In genomic region chrX:154426916-154427792, GRCh38 we compare ENCODE assay signal across 2 cellular contexts.
TF ChIP-seq lines count a peak whose summit lies in the region.

No MANE protein-coding gene starts in this region.

TF ChIP-seq in IMR-90, 13 proteins besides CTCF, POLR2A, EP300 and RAD21:
- TF ChIP-seq CHD1 (IDR thresholded peaks at IDR 0.05; ENCODE audit: low read depth, low read length) (no peak), RFX5 (IDR thresholded peaks at IDR 0.05; ENCODE audit: low read depth, low read length) (no peak), ELK1 (IDR thresholded peaks at IDR 0.05; ENCODE audit: borderline replicate concordance, low read depth, low read length) (no peak), MXI1 (IDR thresholded peaks at IDR 0.05; ENCODE audit: borderline replicate concordance, low read depth, low read length) (no peak), NFE2L2 (IDR thresholded peaks at IDR 0.05; ENCODE audit: low read depth, low read length) (no peak), CEBPB (IDR thresholded peaks at IDR 0.05; ENCODE audit: low read depth, low read length) (no peak), SMC3 (IDR thresholded peaks at IDR 0.05; ENCODE audit: low read depth, low read length) (no peak), MAFK (IDR thresholded peaks at IDR 0.05; ENCODE audit: low read depth, low read length) (no peak), BHLHE40 (IDR thresholded peaks at IDR 0.05; ENCODE audit: low read depth, low read length) (no peak), MAZ (IDR thresholded peaks at IDR 0.05; ENCODE audit: borderline replicate concordance, low read depth, low read length) (no peak), RCOR1 (IDR thresholded peaks at IDR 0.05; ENCODE audit: insufficient replicate concordance, low read length) (no peak), FOS (IDR thresholded peaks at IDR 0.05; ENCODE audit: low read depth, low read length) (no peak)
- TF ChIP-seq, protein P1, sequence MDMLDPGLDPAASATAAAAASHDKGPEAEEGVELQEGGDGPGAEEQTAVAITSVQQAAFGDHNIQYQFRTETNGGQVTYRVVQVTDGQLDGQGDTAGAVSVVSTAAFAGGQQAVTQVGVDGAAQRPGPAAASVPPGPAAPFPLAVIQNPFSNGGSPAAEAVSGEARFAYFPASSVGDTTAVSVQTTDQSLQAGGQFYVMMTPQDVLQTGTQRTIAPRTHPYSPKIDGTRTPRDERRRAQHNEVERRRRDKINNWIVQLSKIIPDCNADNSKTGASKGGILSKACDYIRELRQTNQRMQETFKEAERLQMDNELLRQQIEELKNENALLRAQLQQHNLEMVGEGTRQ (IDR thresholded peaks at IDR 0.05; ENCODE audit: low read depth, low read length), result no peak

TF ChIP-seq in neural cell, 6 proteins besides CTCF, POLR2A, EP300 and RAD21:
- TF ChIP-seq MXI1 (conservative IDR thresholded peaks at IDR 0.05; ENCODE audit: poor library complexity, severe bottlenecking), result no peak
- TF ChIP-seq EZH2 (IDR thresholded peaks at IDR 0.05; ENCODE audit: borderline replicate concordance, insufficient read depth, low read length, poor library complexity, severe bottlenecking), result no peak
- TF ChIP-seq TAF1 (IDR thresholded peaks at IDR 0.05; ENCODE audit: low read depth), result no peak
- no peak for TF ChIP-seq SMC3 (conservative IDR thresholded peaks at IDR 0.05; ENCODE audit: poor library complexity)
- TF ChIP-seq POLR2AphosphoS5 (IDR thresholded peaks at IDR 0.05), result no peak
- no peak for TF ChIP-seq REST (IDR thresholded peaks at IDR 0.05; ENCODE audit: borderline replicate concordance)
